ENCODE assay signal across 10 cellular contexts in genomic region chr1:25019351-25020172, GRCh38.
DNase-seq lines count a peak whose midpoint lies in the region; ATAC-seq, FAIRE-seq and TF ChIP-seq lines count a peak whose summit lies in the region.
"Had no signal": no experiment of that assay in that cellular context is flagged by ENCODE, and none has a peak within 500 bp of the region (broad histone marks: within the 10 kb centered on the region; RNA-seq: fewer than 3 reads in every experiment).

No MANE protein-coding gene starts in this region.

- WGBS in transverse colon (ENCODE audit: low coverage in 1 of 2), 2 donors: 70% methylated on average over 13 of the region's 13 CpGs; no CpG with 5 or more reads in 1 of the 2 donors

- H3K36me3 ChIP-seq in OCI-LY7 (ENCODE audit: insufficient read depth, low read length) (no peaks in the 10 kb centered on the region), transverse colon (no peaks in the 10 kb centered on the region), osteoblast (ENCODE audit: insufficient read depth, low read length) (no peaks in the 10 kb centered on the region)

- no peaks in the 10 kb centered on the region for H3K9me2 ChIP-seq in OCI-LY7 (ENCODE audit: insufficient read depth, low read length)

- H3K4me2 ChIP-seq in OCI-LY7 (ENCODE audit: low read length) (peak overlapping the region; percentile 77), osteoblast (ENCODE audit: insufficient read depth, low read length) (no peak overlapping the region)

- no peak for TF ChIP-seq CTCF in OCI-LY7 (conservative IDR thresholded peaks at IDR 0.05; ENCODE audit: low read length)
- TF ChIP-seq CTCF in transverse colon (IDR thresholded peaks at IDR 0.05): no peak
- no peak for TF ChIP-seq CTCF in osteoblast (IDR thresholded peaks at IDR 0.05; ENCODE audit: extremely low read depth, low read depth, low read length)

- no peaks in the 10 kb centered on the region for H3K9me3 ChIP-seq in OCI-LY7 (ENCODE audit: low read length)
- no peaks in the 10 kb centered on the region for H3K9me3 ChIP-seq in transverse colon
- H3K9me3 ChIP-seq in osteoblast (ENCODE audit: low read depth, low read length): no peaks in the 10 kb centered on the region

- TF ChIP-seq EP300 in transverse colon (IDR thresholded peaks at IDR 0.05; ENCODE audit: low read depth): no peak

- TF ChIP-seq POLR2A in transverse colon (IDR thresholded peaks at IDR 0.05): no peak

- H2AFZ ChIP-seq in OCI-LY7 (ENCODE audit: low read length) (peak overlapping the region; percentile 37; the same call in 1 of the 2 replicates), osteoblast (ENCODE audit: low read length) (no peak overlapping the region)

- DNase-seq in left ventricle myocardium superior: peak; percentile 12
- no peak for DNase-seq in left cardiac atrium
- DNase-seq in OCI-LY7 (ENCODE audit: low spot score): peak; percentile 82
- peak; percentile 54 for DNase-seq in transverse colon
- DNase-seq in RCC 7860 (ENCODE audit: low spot score): no peak
- DNase-seq in osteoblast (ENCODE audit: insufficient read length, low spot score, missing footprints): no peak
- DNase-seq: stimulated activated CD4-positive, alpha-beta T cell treated with anti-CD3 and anti-CD28 coated beads, Interleukin-4, amount 100 ng/mL, for 24 hours had no signal

- CTCF ChIA-PET in OCI-LY7 (lab: Charles Lee; ENCODE audit: unreplicated experiment): interaction anchor here (0.9 kb wide), 1 partner anchor 17 kb away, joined by 3 read pairs; no protein-coding TSS in a partner anchor

- POLR2A ChIA-PET in OCI-LY7 (lab: Charles Lee): interaction anchor here (1.0 kb wide), 1 partner anchor 65 kb away, joined by 3 read pairs; no protein-coding TSS in a partner anchor

- no peaks in the 10 kb centered on the region for H3K79me2 ChIP-seq in OCI-LY7 (ENCODE audit: insufficient read depth, low read depth, low read length)
- no peaks in the 10 kb centered on the region for H3K79me2 ChIP-seq in osteoblast (ENCODE audit: insufficient read depth, low read length)

- no peaks in the 10 kb centered on the region for H3K27me3 ChIP-seq in transverse colon
- peaks cover 5% of the 10 kb centered on the region for H3K27me3 ChIP-seq in osteoblast (ENCODE audit: insufficient read depth, low read length)

- no peak for ATAC-seq in left ventricle myocardium superior
- no peak for ATAC-seq in left cardiac atrium
- peak; percentile 46 for ATAC-seq in HG02642 (IDR thresholded peaks at IDR 0.05; ENCODE audit: poor library complexity, unreplicated experiment)
- ATAC-seq in GM18519 (IDR thresholded peaks at IDR 0.05; ENCODE audit: low FRiP score, unreplicated experiment): no peak
- ATAC-seq: left lobe of liver had no signal

- intact Hi-C loops in left ventricle myocardium superior (cut with micrococcal nuclease) (no loop called here), left cardiac atrium (cut with DNase I) (no loop called here), OCI-LY7 (cut with micrococcal nuclease; ENCODE audit: unreplicated experiment) (no loop called here), transverse colon (cut with DNase I; ENCODE audit: low total_unique reads) (no loop called here)

- H3K4me1 ChIP-seq in OCI-LY7 (ENCODE audit: insufficient read depth, low read length, poor library complexity, severe bottlenecking): peaks cover 59% of the 10 kb centered on the region
- peaks cover 0 to 17% (median 7%) of the 10 kb centered on the region in 4 donors for H3K4me1 ChIP-seq in transverse colon
- peaks cover 6% of the 10 kb centered on the region for H3K4me1 ChIP-seq in osteoblast (ENCODE audit: insufficient read depth, low read length)

- H3K4me3 ChIP-seq in OCI-LY7 (ENCODE audit: low read depth, low read length, poor library complexity, severe bottlenecking) (peak overlapping the region; percentile 48), transverse colon (no peak overlapping the region), osteoblast (ENCODE audit: insufficient read depth, low read length) (no peak overlapping the region)

- no TSS peak for BruUV-seq in OCI-LY7 (replicated peaks; lab: Mats Ljungman, UMichigan)

- no peak for FAIRE-seq in RCC 7860 (lab: Jason Lieb, UNC)

- H3K27ac ChIP-seq in OCI-LY7 (ENCODE audit: low read depth, low read length, poor library complexity, severe bottlenecking) (peak overlapping the region; percentile 80), transverse colon (no peak overlapping the region), osteoblast (ENCODE audit: low read depth, low read length) (no peak overlapping the region)

- in situ Hi-C loops in transverse colon (cut with MboI; ENCODE audit: low pct_ligation_motif_present in 1 of 4, low pct_unique_long_range_greater_than_20kb in 1 of 4, low sequenced_read_pairs in 3 of 4): no loop called here

- no peaks in the 10 kb centered on the region for H4K20me1 ChIP-seq in OCI-LY7 (ENCODE audit: insufficient read depth, low read length)
- no peaks in the 10 kb centered on the region for H4K20me1 ChIP-seq in osteoblast (ENCODE audit: insufficient read depth, low read length)

Comparison
In these comparisons a context has a peak if more than half of its experiments do, and no peak if none do; other contexts are left out.
1. DNase-seq: peak in left ventricle myocardium superior (single experiment), OCI-LY7 (single experiment) and transverse colon (single experiment); none in left cardiac atrium (single experiment), RCC 7860 (single experiment) and osteoblast (single experiment).